ENCODE assay signal across 18 cellular contexts in genomic region chr13:110533771-110534670, GRCh38. TPM values are rescaled to one million over a fixed set of nuclear protein-coding genes. Genes with fewer than 3 reads are reported as not detected.
DNase-seq lines count a peak whose midpoint lies in the region; ATAC-seq, FAIRE-seq and TF ChIP-seq lines count a peak whose summit lies in the region.
"Had no signal": no experiment of that assay in that cellular context is flagged by ENCODE, and none has a peak within 500 bp of the region (broad histone marks: within the 10 kb centered on the region; RNA-seq: fewer than 3 reads in every experiment).

No MANE protein-coding gene starts in this region.

- DNase-seq in left cardiac atrium, result peak; percentile 16
- DNase-seq in cardiac septum (ENCODE audit: low spot score), result no peak
- no peak for DNase-seq in H1 (ENCODE audit: low read depth in 1 of 2, low spot score in 2 of 2)
- DNase-seq in neuronal stem cell (ENCODE audit: low spot score), result no peak
- no peak for DNase-seq in activated T-helper 1 cell treated with anti-CD3 and anti-CD28 coated beads, Interleukin-12 subunit alpha, Interleukin-12 subunit beta, Interleukin-2, Interleukin-4 antibody, amounts not matched to agents 30 ng/mL and 10 ng/mL and 1 ng/mL, durations not matched to agents 14 hours and 24 hours and 36 hours (ENCODE audit: low spot score)
- no peak for DNase-seq in NCI-H2107 (lab: John Stamatoyannopoulos, UW)
- no peak for DNase-seq in NCI-H510A treated with DMSO at 0.1 percent for 48 hours (lab: John Stamatoyannopoulos, UW)
- DNase-seq: 8988T, C1 segment of cervical spinal cord, IMR-90, MV-4-11, NCI-H1417 treated with DMSO at 0.1 percent for 48 hours, NCI-H2081 treated with DMSO at 0.1 percent for 48 hours, NCI-H2227 treated with DMSO at 0.1 percent for 48 hours, NCI-H69, PC-9 had no signal

- no peak overlapping the region for H3K27ac Mint-ChIP-seq in activated T-helper 1 cell treated with anti-CD3 and anti-CD28 coated beads, Interleukin-12 subunit alpha, Interleukin-12 subunit beta, Interleukin-2, Interleukin-4 antibody, amounts not matched to agents 30 ng/mL and 10 ng/mL and 1 ng/mL, durations not matched to agents 14 hours and 24 hours and 36 hours

- CTCF ChIA-PET in H1 (lab: Charles Lee; ENCODE audit: partially characterized antibody), result interaction anchor here (0.8 to 1.5 kb wide), 4 partner anchors 17 to 24 kb away, joined by 3 read pairs; no protein-coding TSS in a partner anchor

- no peak overlapping the region for H3K56ac ChIP-seq in H1 (replicated peaks; ENCODE audit: insufficient read length, low read depth, low read length)

- no peaks in the 10 kb centered on the region for H3K9me3 Mint-ChIP-seq in activated T-helper 1 cell treated with anti-CD3 and anti-CD28 coated beads, Interleukin-12 subunit alpha, Interleukin-12 subunit beta, Interleukin-2, Interleukin-4 antibody, amounts not matched to agents 30 ng/mL and 10 ng/mL and 1 ng/mL, durations not matched to agents 14 hours and 24 hours and 36 hours

- no peak for FAIRE-seq in H1 (lab: Jason Lieb, UNC)

- intact Hi-C loops in left cardiac atrium (cut with DNase I) (no loop called here), cardiac septum (cut with DNase I) (no loop called here)
- intact Hi-C loops in activated T-helper 1 cell treated with anti-CD3 and anti-CD28 coated beads, Interleukin-12 subunit alpha, Interleukin-12 subunit beta, Interleukin-2, Interleukin-4 antibody, amounts not matched to agents 30 ng/mL and 10 ng/mL and 1 ng/mL, durations not matched to agents 14 hours and 24 hours and 36 hours (cut with micrococcal nuclease), result no loop called here

- H3K79me2 ChIP-seq in H1 (ENCODE audit: control insufficient read depth in 1 of 2, insufficient read depth in 2 of 2, low read length in 2 of 2), result peaks cover 0 to 10% of the 10 kb centered on the region in 2 experiments; a peak in 1 of 4 replicates

- no peak overlapping the region for H2BK120ac ChIP-seq in H1 (replicated peaks; ENCODE audit: low read depth, low read length)
- no peak overlapping the region for H2BK120ac ChIP-seq in neuronal stem cell (ENCODE audit: low read depth, low read length)

- H2BK15ac ChIP-seq in H1 (ENCODE audit: low read length) (no peak overlapping the region), neuronal stem cell (ENCODE audit: low read length) (no peak overlapping the region)

- no peaks in the 10 kb centered on the region for H3K27me3 Mint-ChIP-seq in activated T-helper 1 cell treated with anti-CD3 and anti-CD28 coated beads, Interleukin-12 subunit alpha, Interleukin-12 subunit beta, Interleukin-2, Interleukin-4 antibody, amounts not matched to agents 30 ng/mL and 10 ng/mL and 1 ng/mL, durations not matched to agents 14 hours and 24 hours and 36 hours (ENCODE audit: insufficient read depth)

- no peak overlapping the region for H3K23ac ChIP-seq in H1 (ENCODE audit: insufficient read length)
- no peak overlapping the region for H3K23ac ChIP-seq in neuronal stem cell (ENCODE audit: low read depth, low read length, poor library complexity)

- H3K4ac ChIP-seq in H1 (replicated peaks; ENCODE audit: insufficient read length, low read depth, low read length) (peak overlapping the region; percentile 35), neuronal stem cell (ENCODE audit: low read length) (no peak overlapping the region)

- H2BK20ac ChIP-seq in H1 (ENCODE audit: low read length), result no peak overlapping the region

- no peak for TF ChIP-seq EP300 in H1 (IDR thresholded peaks at IDR 0.05; ENCODE audit: borderline replicate concordance in 1 of 2, low read depth in 2 of 2, low read length in 2 of 2)

- H3K14ac ChIP-seq in H1 (ENCODE audit: insufficient read length), result no peak overlapping the region
- H3K14ac ChIP-seq in neuronal stem cell (ENCODE audit: low read length), result no peak overlapping the region

- no peak for ATAC-seq in left cardiac atrium
- no peak for ATAC-seq in GM19452 (IDR thresholded peaks at IDR 0.05; ENCODE audit: unreplicated experiment)
- ATAC-seq: HCT116 had no signal

- no peaks in the 10 kb centered on the region for H3K27me3 ChIP-seq in H1 (replicated peaks in 1 of 4; ENCODE audit: control insufficient read depth in 3 of 4, extremely low read depth in 1 of 4, insufficient read depth in 3 of 4, low read length in 3 of 4)
- no peaks in the 10 kb centered on the region for H3K27me3 ChIP-seq in neuronal stem cell (ENCODE audit: control insufficient read depth in 3 of 3, insufficient read depth in 3 of 3, low read depth in 1 of 3, low read length in 3 of 3)

- H3K4me1 ChIP-seq in H1 (replicated peaks in 1 of 4; ENCODE audit: control insufficient read depth in 3 of 4, insufficient read depth in 4 of 4, low read length in 3 of 4), result peaks cover 0 to 14% (median 10%) of the 10 kb centered on the region in 4 experiments
- H3K4me1 ChIP-seq in neuronal stem cell (ENCODE audit: control insufficient read depth in 2 of 2, insufficient read depth in 1 of 2, low read depth in 1 of 2, low read length in 2 of 2), result peaks cover 2 to 3% of the 10 kb centered on the region in 2 donors

- H3K27ac ChIP-seq in H1 (ENCODE audit: low read depth, low read length) (no peak overlapping the region), neuronal stem cell (replicated peaks; ENCODE audit: low read length) (no peak overlapping the region)
- H3K27ac ChIP-seq: PC-9 had no signal

- no peak for TF ChIP-seq RAD21 in H1 (IDR thresholded peaks at IDR 0.05 in 1 of 2, conservative IDR thresholded peaks at IDR 0.05 in 1 of 2; ENCODE audit: low read depth in 2 of 2, low read length in 2 of 2)

- H4K5ac ChIP-seq in H1 (ENCODE audit: insufficient read length, low read depth, low read length), result no peak overlapping the region

- H2BK12ac ChIP-seq in H1 (ENCODE audit: low read depth, low read length) (no peak overlapping the region), neuronal stem cell (ENCODE audit: low read length) (no peak overlapping the region)

- no peak overlapping the region for H3K9ac ChIP-seq in H1 (replicated peaks in 1 of 4; ENCODE audit: extremely low read depth in 1 of 4, low read depth in 3 of 4, low read length in 3 of 4)
- H3K9ac ChIP-seq in neuronal stem cell (ENCODE audit: low read depth, low read length, poor library complexity), result no peak overlapping the region

- no peaks in the 10 kb centered on the region for H3K36me3 ChIP-seq in H1 (ENCODE audit: control insufficient read depth in 2 of 4, insufficient read depth in 4 of 4, low read length in 3 of 4)
- H3K36me3 ChIP-seq in neuronal stem cell (replicated peaks in 1 of 2; ENCODE audit: control insufficient read depth in 2 of 2, insufficient read depth in 2 of 2, low read length in 2 of 2), result no peaks in the 10 kb centered on the region

- peaks cover 10% of the 10 kb centered on the region for H3K4me1 Mint-ChIP-seq in activated T-helper 1 cell treated with anti-CD3 and anti-CD28 coated beads, Interleukin-12 subunit alpha, Interleukin-12 subunit beta, Interleukin-2, Interleukin-4 antibody, amounts not matched to agents 30 ng/mL and 10 ng/mL and 1 ng/mL, durations not matched to agents 14 hours and 24 hours and 36 hours (ENCODE audit: low read depth)

- H4K8ac ChIP-seq in H1 (ENCODE audit: extremely low read depth, insufficient read depth, low read length), result no peak overlapping the region
- H4K8ac ChIP-seq in neuronal stem cell (ENCODE audit: low read depth, low read length), result no peak overlapping the region

- H2AFZ ChIP-seq in H1 (ENCODE audit: low read length), result no peak overlapping the region
- H2AFZ ChIP-seq in neuronal stem cell (ENCODE audit: low read length), result no peak overlapping the region
- H2AFZ ChIP-seq: PC-9 had no signal

- H3K18ac ChIP-seq in H1 (ENCODE audit: extremely low read depth, low read length) (no peak overlapping the region), neuronal stem cell (ENCODE audit: low read length) (no peak overlapping the region)

- H3K4me2 ChIP-seq in H1 (ENCODE audit: insufficient read depth in 1 of 2, low read depth in 2 of 2, low read length in 2 of 2), result no peak overlapping the region
- H3K4me2 ChIP-seq in neuronal stem cell (ENCODE audit: insufficient read depth, low read length, poor library complexity, severe bottlenecking), result no peak overlapping the region
- H3K4me2 ChIP-seq: PC-9 had no signal

- no peak overlapping the region for H3K4me3 Mint-ChIP-seq in activated T-helper 1 cell treated with anti-CD3 and anti-CD28 coated beads, Interleukin-12 subunit alpha, Interleukin-12 subunit beta, Interleukin-2, Interleukin-4 antibody, amounts not matched to agents 30 ng/mL and 10 ng/mL and 1 ng/mL, durations not matched to agents 14 hours and 24 hours and 36 hours

- H4K91ac ChIP-seq in H1 (replicated peaks; ENCODE audit: insufficient read length, low read length) (no peak overlapping the region), neuronal stem cell (ENCODE audit: low read depth, low read length, poor library complexity) (no peak overlapping the region)

- no peaks in the 10 kb centered on the region for H3K23me2 ChIP-seq in H1 (ENCODE audit: low read depth, low read length)

- 91% methylated on average over 16 of the region's 16 CpGs; no CpG with 5 or more reads in 1 of the 2 experiments for WGBS in H1 (ENCODE audit: extremely low coverage in 1 of 2, insufficient coverage in 1 of 2, insufficient read length in 1 of 2, insufficient replicate concordance in 2 of 2, low coverage in 1 of 2, low lambda C conversion rate in 2 of 2, missing lambda C conversion rate in 1 of 2), 2 experiments
- no CpG with 5 or more reads among the region's 16 CpGs for WGBS in neuronal stem cell (ENCODE audit: extremely low coverage in 2 of 2, insufficient read length in 2 of 2, insufficient replicate concordance in 1 of 2), 2 donors

- POLR2A ChIA-PET in H1 (lab: Charles Lee; ENCODE audit: partially characterized antibody), result interaction anchor here (0.8 to 1.8 kb wide), 3 partner anchors 16 to 28 kb away, joined by 3 to 4 read pairs (median 3); partner anchors contain the start of gene RAB20

- H2BK5ac ChIP-seq in H1 (ENCODE audit: low read depth, low read length), result peak overlapping the region; percentile 40; the same call in 1 of the 2 replicates
- no peak overlapping the region for H2BK5ac ChIP-seq in neuronal stem cell (ENCODE audit: low read length)

- peaks cover 0 to 3% of the 10 kb centered on the region in 2 experiments for H4K20me1 ChIP-seq in H1 (replicated peaks in 1 of 2; ENCODE audit: control insufficient read depth in 1 of 2, insufficient read depth in 2 of 2, low read length in 2 of 2)

- no peaks in the 10 kb centered on the region for H3K36me3 Mint-ChIP-seq in activated T-helper 1 cell treated with anti-CD3 and anti-CD28 coated beads, Interleukin-12 subunit alpha, Interleukin-12 subunit beta, Interleukin-2, Interleukin-4 antibody, amounts not matched to agents 30 ng/mL and 10 ng/mL and 1 ng/mL, durations not matched to agents 14 hours and 24 hours and 36 hours (ENCODE audit: low read depth)

- H3K79me1 ChIP-seq in H1 (ENCODE audit: low read depth, low read length), result 0 out of 2 replicates have a peak, but pooled peaks cover 5% of the 10 kb centered on the region
- H3K79me1 ChIP-seq in neuronal stem cell (ENCODE audit: low read depth, low read length), result no peaks in the 10 kb centered on the region

- H3K9me3 ChIP-seq in H1 (ENCODE audit: insufficient read depth in 2 of 2, low read depth in 1 of 2, low read length in 1 of 2) (peaks cover 0 to 3% of the 10 kb centered on the region in 2 experiments; a peak in 1 of 4 replicates), neuronal stem cell (replicated peaks in 1 of 2; ENCODE audit: control insufficient read depth in 2 of 2, insufficient read depth in 1 of 2, low read depth in 1 of 2, low read length in 2 of 2) (peaks cover 0 to 13% of the 10 kb centered on the region in 2 donors)

- TF ChIP-seq CTCF in H1 (IDR thresholded peaks at IDR 0.05; ENCODE audit: control extremely low read depth in 1 of 3, insufficient read depth in 1 of 3, low read depth in 1 of 3, low read length in 3 of 3), result no peak

- TF ChIP-seq POLR2A in H1 (IDR thresholded peaks at IDR 0.05; ENCODE audit: control extremely low read depth in 1 of 2, low read depth in 2 of 2, low read length in 2 of 2), result no peak

- H3K4me3 ChIP-seq in H1 (ENCODE audit: extremely low read depth in 1 of 4, insufficient read depth in 2 of 4, low read depth in 3 of 4, low read length in 4 of 4), result no peak overlapping the region
- H3K4me3 ChIP-seq in neuronal stem cell (ENCODE audit: low read length in 2 of 2), result no peak overlapping the region
- H3K4me3 ChIP-seq: PC-9 had no signal

- no peak overlapping the region for H2AK5ac ChIP-seq in H1 (ENCODE audit: low read depth, low read length)
- H2AK5ac ChIP-seq in neuronal stem cell (ENCODE audit: low read depth, low read length), result peak overlapping the region; percentile 66

RNA-seq across cellular contexts. Expression of gene RAB20, which starts 27.5 kb away (rescaled TPM):
- total RNA-seq in left cardiac atrium, result 10 to 100 TPM; 12.7 to 24.3 TPM
- 12.6 TPM for total RNA-seq in cardiac septum
- total RNA-seq in H1 (2021; fragmentation: NEBNext Ultra II Directional; extraction: Animal tissue kit (Norgen Biotek cat#: 25700)), result 24.7 and 27.9 TPM in 2 replicates
- polyA plus RNA-seq in H1 (2011; rRNA removed), result 14.8 and 21.5 TPM in 2 replicates
- polyA plus RNA-seq in H1 (2011; cell fraction: cytosol; rRNA removed), result 23.6 TPM
- polyA plus RNA-seq in H1 (2011; cell fraction: nucleus; rRNA removed), result 14.3 TPM
- 17.1 to 20.8 TPM (median 17.7 TPM) in 4 replicates for polyA plus RNA-seq in H1 (2012, experiment 1 of 2)
- 24.0 TPM for polyA plus RNA-seq in H1 (2012, experiment 2 of 2)
- 16.4 TPM for polyA plus RNA-seq in H1 (2013, experiment 1 of 2)
- polyA plus RNA-seq in H1 (2013, experiment 2 of 2), result 16.1 TPM
- 8.5 and 11.9 TPM in 2 replicates for polyA minus RNA-seq in H1 (2011; rRNA and poly(A)+ RNA removed)
- polyA minus RNA-seq in H1 (2011; cell fraction: cytosol; rRNA and poly(A)+ RNA removed), result 11.2 TPM
- 4.9 TPM for polyA minus RNA-seq in H1 (2011; cell fraction: nucleus; rRNA and poly(A)+ RNA removed)
- 0.56 TPM for polyA plus RNA-seq in neuronal stem cell (2013, experiment 1 of 2)
- polyA plus RNA-seq in neuronal stem cell (2013, experiment 2 of 2), result 0.76 TPM
- 1.1 and 1.5 TPM in 2 replicates for total RNA-seq in activated T-helper 1 cell treated with anti-CD3 and anti-CD28 coated beads, Interleukin-12 subunit alpha, Interleukin-12 subunit beta, Interleukin-2, Interleukin-4 antibody, amounts not matched to agents 30 ng/mL and 10 ng/mL and 1 ng/mL, durations not matched to agents 14 hours and 24 hours and 36 hours
